In genomic region chr2:134217924-134218323, GRCh38 we compare ENCODE assay signal across 8 cellular contexts. TPM values are rescaled to one million over a fixed set of nuclear protein-coding genes. Genes with fewer than 3 reads are reported as not detected.
DNase-seq lines count a peak whose midpoint lies in the region; ATAC-seq and TF ChIP-seq lines count a peak whose summit lies in the region.

No MANE protein-coding gene starts in this region.

- no peaks in the 10 kb centered on the region for H3K9me3 ChIP-seq in neutrophil
- no peaks in the 10 kb centered on the region for H3K9me3 ChIP-seq in gastroesophageal sphincter

- ATAC-seq in activated CD4-positive, CD25-positive, alpha-beta regulatory T cell treated with anti-CD3 and anti-CD28 coated beads, Interleukin-2, amount 50 U/mL, for 24 hours = peak; percentile 90 to 95
- ATAC-seq in HG02840 (IDR thresholded peaks at IDR 0.05; ENCODE audit: low FRiP score, unreplicated experiment) = peak; percentile 59
- no peak for ATAC-seq in gastroesophageal sphincter

- no peak for TF ChIP-seq EP300 in gastroesophageal sphincter (IDR thresholded peaks at IDR 0.05)

- 83 to 100% methylated on average over 1 of the region's 1 CpG for WGBS in gastroesophageal sphincter (ENCODE audit: low coverage in 1 of 2), 2 donors

- H3K27me3 ChIP-seq in neutrophil (no peaks in the 10 kb centered on the region), gastroesophageal sphincter (no peaks in the 10 kb centered on the region)

- H3K36me3 ChIP-seq in neutrophil = no peaks in the 10 kb centered on the region
- H3K36me3 ChIP-seq in gastroesophageal sphincter = no peaks in the 10 kb centered on the region

- H3K4me3 ChIP-seq in neutrophil (ENCODE audit: low read depth in 1 of 2, low read length in 1 of 2) (peak overlapping the region in 1 of 2 experiments; percentile 5), gastroesophageal sphincter (no peak overlapping the region)

- H3K4me1 ChIP-seq in neutrophil (ENCODE audit: control insufficient read depth in 1 of 2, insufficient read depth in 1 of 2, low read depth in 1 of 2, low read length in 1 of 2) (peaks cover 53 to 57% of the 10 kb centered on the region in 2 experiments), gastroesophageal sphincter (peaks cover 0 to 17% (median 0%) of the 10 kb centered on the region in 3 donors)

- no peak for TF ChIP-seq POLR2A in gastroesophageal sphincter (IDR thresholded peaks at IDR 0.05)

- DNase-seq in activated CD4-positive, CD25-positive, alpha-beta regulatory T cell (lab: John Stamatoyannopoulos, UW) = no peak
- DNase-seq in OCI-M1 (lab: John Stamatoyannopoulos, UW) (peak; percentile 12), SW 1271 (lab: John Stamatoyannopoulos, UW) (no peak)
- DNase-seq in activated effector memory CD4-positive, alpha-beta T cell treated with anti-CD3 and anti-CD28 coated beads, Interleukin-2, amount 50 U/mL, for 16 hours = no peak

- peak overlapping the region; percentile 78 for H3K27ac ChIP-seq in neutrophil
- H3K27ac ChIP-seq in gastroesophageal sphincter = no peak overlapping the region

- TF ChIP-seq CTCF in neutrophil (IDR thresholded peaks at IDR 0.05) = no peak
- TF ChIP-seq CTCF in gastroesophageal sphincter (IDR thresholded peaks at IDR 0.05) = no peak

RNA-seq across cellular contexts. Expression of gene MGAT5, which starts 35.9 kb away (rescaled TPM):
- 10 to 100 TPM; 32.4 to 65.9 (median 46.6) TPM for total RNA-seq in gastroesophageal sphincter
